2 cellular contexts compared by ENCODE assay signal in genomic region chr11:63099555-63099954, GRCh38.
TF ChIP-seq lines count a peak whose summit lies in the region.

No MANE protein-coding gene starts in this region.

TF ChIP-seq in HEK293, 187 proteins besides CTCF, POLR2A, EP300 and RAD21 (continued from another document):
- no peak for TF ChIP-seq ZNF18 (tag by site-specific recombination; IDR thresholded peaks at IDR 0.05)

TF ChIP-seq in K562, 482 proteins besides CTCF, POLR2A, EP300 and RAD21 (continued from another document):
- no peak for TF ChIP-seq CLOCK (CRISPR knock-in tag; IDR thresholded peaks at IDR 0.05; ENCODE audit: borderline replicate concordance)
